Comparison of ENCODE assay signal across 8 cellular contexts in the genomic region with DNA sequence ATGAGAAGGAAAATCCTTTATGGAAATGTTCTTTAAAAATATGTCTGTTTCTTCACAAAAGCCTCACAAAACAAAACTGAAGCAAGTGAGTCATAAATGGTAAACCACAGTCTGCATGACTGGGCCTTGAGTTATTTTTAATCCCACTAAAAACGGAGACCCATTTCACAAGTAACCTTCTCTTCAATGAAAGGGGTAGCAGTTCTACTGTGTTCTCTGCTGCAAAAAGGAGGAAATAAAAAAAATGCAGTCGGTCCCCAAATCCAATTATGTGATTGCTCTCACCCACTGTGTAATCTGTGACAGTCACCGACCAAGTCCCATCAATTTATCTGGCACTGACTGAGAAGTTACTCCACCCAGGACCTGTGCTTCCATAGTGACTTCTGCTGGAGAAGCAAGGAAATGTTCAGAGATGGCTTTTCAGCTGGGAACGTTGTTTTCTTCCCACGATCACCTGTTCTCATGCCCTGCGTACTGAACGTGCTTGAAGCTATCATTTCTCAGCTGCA.
DNase-seq lines count a peak whose midpoint lies in the region; ATAC-seq and TF ChIP-seq lines count a peak whose summit lies in the region.

No MANE protein-coding gene starts in this region.

- H3K36me3 ChIP-seq in endodermal cell (ENCODE audit: control insufficient read depth, insufficient read depth, low read length) (no peaks in the 10 kb centered on the region), lower lobe of right lung (no peaks in the 10 kb centered on the region), right lobe of liver (no peaks in the 10 kb centered on the region)

- H3K27me3 ChIP-seq in endodermal cell (ENCODE audit: control insufficient read depth, insufficient read depth, low read length, poor library complexity, severe bottlenecking) (no peaks in the 10 kb centered on the region), lower lobe of right lung (ENCODE audit: low read depth) (no peaks in the 10 kb centered on the region), right lobe of liver (no peaks in the 10 kb centered on the region)

- intact Hi-C loops in lower lobe of right lung (cut with DNase I): no loop called here
- intact Hi-C loops in right lobe of liver (cut with DNase I): no loop called here

- H3K9ac ChIP-seq in endodermal cell (ENCODE audit: extremely low read depth, low read length, poor library complexity, severe bottlenecking): no peak overlapping the region

- H3K9me3 ChIP-seq in endodermal cell (ENCODE audit: control insufficient read depth, low read length) (no peaks in the 10 kb centered on the region), lower lobe of right lung (no peaks in the 10 kb centered on the region), right lobe of liver (no peaks in the 10 kb centered on the region)

- ATAC-seq in GM19452 (IDR thresholded peaks at IDR 0.05; ENCODE audit: unreplicated experiment) (peak; percentile 65), HG03378 (IDR thresholded peaks at IDR 0.05; ENCODE audit: unreplicated experiment) (peak; percentile 76), lower lobe of right lung (no peak), right lobe of liver (no peak)

- H3K9me3 Mint-ChIP-seq in endodermal cell: no peaks in the 10 kb centered on the region

- H3K27ac Mint-ChIP-seq in endodermal cell: no peak overlapping the region

- DNase-seq in COLO829 (ENCODE audit: low spot score): peak; percentile 28
- DNase-seq in endodermal cell: peak; percentile 29
- DNase-seq in activated gamma-delta T cell (lab: John Stamatoyannopoulos, UW): no peak
- DNase-seq in cerebellar cortex (ENCODE audit: low spot score): no peak
- DNase-seq in lower lobe of right lung: no peak
- no peak for DNase-seq in right lobe of liver

- TF ChIP-seq CTCF in endodermal cell (conservative IDR thresholded peaks at IDR 0.05) (peak; percentile 43), lower lobe of right lung (IDR thresholded peaks at IDR 0.05) (no peak), right lobe of liver (IDR thresholded peaks at IDR 0.05) (no peak)

- H3K4me3 ChIP-seq in endodermal cell (ENCODE audit: low read length) (no peak overlapping the region), lower lobe of right lung (no peak overlapping the region), right lobe of liver (no peak overlapping the region)

- peaks cover 43% of the 10 kb centered on the region for H3K4me1 Mint-ChIP-seq in endodermal cell

- no peak for TF ChIP-seq POLR2A in right lobe of liver (IDR thresholded peaks at IDR 0.05)

- WGBS in endodermal cell (ENCODE audit: insufficient coverage in 1 of 2, insufficient read length in 1 of 2), 2 experiments: 77 to 88% methylated on average over 7 of the region's 7 CpGs
- WGBS in right lobe of liver (ENCODE audit: insufficient coverage, low coverage, low lambda C conversion rate, missing lambda C conversion rate): 70% methylated on average over 5 of the region's 7 CpGs

- H3K36me3 Mint-ChIP-seq in endodermal cell (ENCODE audit: low read depth): no peaks in the 10 kb centered on the region

- no peak overlapping the region for H3K4me3 Mint-ChIP-seq in endodermal cell

- H3K27ac ChIP-seq in endodermal cell (ENCODE audit: low read depth, low read length) (no peak overlapping the region), lower lobe of right lung (no peak overlapping the region), right lobe of liver (no peak overlapping the region)

- peaks cover 2% of the 10 kb centered on the region for H3K27me3 Mint-ChIP-seq in endodermal cell (ENCODE audit: insufficient read depth)

- H3K4me1 ChIP-seq in endodermal cell (ENCODE audit: control insufficient read depth, insufficient read depth, low read length): peaks cover 21% of the 10 kb centered on the region
- no peaks in the 10 kb centered on the region for H3K4me1 ChIP-seq in lower lobe of right lung
- H3K4me1 ChIP-seq in right lobe of liver: peaks cover 0 to 4% (median 0%) of the 10 kb centered on the region in 4 donors

Comparison
In these comparisons a context has a peak if more than half of its experiments do, and no peak if none do; other contexts are left out.
1. DNase-seq: peak in COLO829 (single experiment) and endodermal cell (single experiment); none in activated gamma-delta T cell (single experiment), cerebellar cortex (single experiment), lower lobe of right lung (single experiment) and right lobe of liver (0 of 3).
2. ATAC-seq: peak in GM19452 (single experiment) and HG03378 (single experiment); none in lower lobe of right lung (0 of 2) and right lobe of liver (0 of 4).